Comparison of ENCODE assay signal across 23 cellular contexts in the genomic region with DNA sequence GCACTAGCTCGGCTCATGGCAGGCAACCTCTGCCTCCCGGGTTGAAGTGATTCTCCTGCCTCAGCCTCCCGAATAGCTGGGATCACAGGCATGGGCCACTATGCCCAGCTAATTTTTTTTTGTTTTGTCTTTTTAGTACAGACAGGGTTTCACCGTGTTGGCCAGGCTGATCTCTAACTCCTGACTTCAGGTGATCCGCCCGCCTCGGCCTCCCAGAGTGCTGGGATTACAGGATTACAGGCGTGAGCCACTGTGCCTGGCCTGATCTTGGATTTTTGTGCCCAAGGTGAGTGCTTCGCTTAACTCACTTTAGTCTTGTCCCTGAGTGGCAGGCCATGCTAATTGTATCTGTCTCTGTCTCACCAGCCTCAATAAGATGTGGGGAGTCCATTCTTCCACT.
"Had no signal": no experiment of that assay in that cellular context is flagged by ENCODE, and none has a peak within 500 bp of the region (broad histone marks: within the 10 kb centered on the region; RNA-seq: fewer than 3 reads in every experiment).

No MANE protein-coding gene starts in this region.

- H3K27ac ChIP-seq: coronary artery, dorsolateral prefrontal cortex, foreskin keratinocyte, heart right ventricle, left lung, lower lobe of right lung had no signal

- FAIRE-seq: colon, endothelial cell of umbilical vein, frontal cortex, islet of Langerhans, keratinocyte had no signal

- H3K36me3 ChIP-seq: heart right ventricle, left lung, lower lobe of right lung had no signal

- DNase-seq: dermis blood vessel endothelial cell; dorsolateral prefrontal cortex; effector CD4-positive, alpha-beta T cell; effector memory CD4-positive, alpha-beta T cell; foreskin keratinocyte; glutamatergic neuron; head of caudate nucleus; heart right ventricle; hippocampal formation; left cardiac atrium; left lung; left ventricle myocardium superior; lower lobe of right lung; mesenchymal stem cell; mucosa of descending colon; naive B cell had no signal

- H3K9me3 ChIP-seq: esophagus muscularis mucosa, left lung, lower lobe of right lung, mucosa of descending colon had no signal

- H3K4me1 ChIP-seq: foreskin keratinocyte, left lung, lower lobe of right lung had no signal

- H3K4me3 ChIP-seq: coronary artery, dorsolateral prefrontal cortex, esophagus muscularis mucosa, heart right ventricle, left lung, lower lobe of right lung, mucosa of descending colon had no signal

- H3K27me3 ChIP-seq: dorsolateral prefrontal cortex, esophagus muscularis mucosa, left lung had no signal

- ATAC-seq: foreskin keratinocyte, heart right ventricle, left cardiac atrium, left lung, left ventricle myocardium superior, lower lobe of right lung, mucosa of descending colon had no signal
